In genomic region chr10:123759496-123760070, GRCh38 we compare ENCODE assay signal across 22 cellular contexts.
DNase-seq lines count a peak whose midpoint lies in the region; ATAC-seq, FAIRE-seq and TF ChIP-seq lines count a peak whose summit lies in the region.
"Had no signal": no experiment of that assay in that cellular context is flagged by ENCODE, and none has a peak within 500 bp of the region (broad histone marks: within the 10 kb centered on the region; RNA-seq: fewer than 3 reads in every experiment).

No MANE protein-coding gene starts in this region.

- H3K27ac Mint-ChIP-seq in mesothelial cell of epicardium (peak overlapping the region; percentile 4), endothelial cell (ENCODE audit: unreplicated experiment) (no peak overlapping the region)
- H3K27ac Mint-ChIP-seq: HFFc6 had no signal

- no peak for ATAC-seq in K562
- ATAC-seq: A549 had no signal

- H3K4me3 Mint-ChIP-seq in mesothelial cell of epicardium (no peak overlapping the region), endothelial cell (ENCODE audit: unreplicated experiment) (no peak overlapping the region)
- H3K4me3 Mint-ChIP-seq: HFFc6 had no signal

- H3K27me3 ChIP-seq in K562 (ENCODE audit: control insufficient read depth in 2 of 2, insufficient read depth in 2 of 2, low read length in 2 of 2) (peaks cover 0 to 37% of the 10 kb centered on the region in 2 experiments; a peak in 3 of 5 replicates), small intestine (ENCODE audit: control insufficient read depth in 2 of 2, insufficient read depth in 2 of 2, low read length in 2 of 2) (peaks cover 0 to 3% of the 10 kb centered on the region in 2 donors)

- no peak for TF ChIP-seq POLR2A in K562 (conservative IDR thresholded peaks at IDR 0.05)

- FAIRE-seq in K562 (lab: Jason Lieb, UNC): no peak
- no peak for FAIRE-seq in small intestine (lab: Jason Lieb, UNC)
- FAIRE-seq: A549, GM12892 had no signal

- H3K4me1 Mint-ChIP-seq in mesothelial cell of epicardium (peaks cover 19% of the 10 kb centered on the region), endothelial cell (ENCODE audit: unreplicated experiment) (no peaks in the 10 kb centered on the region)

- CTCF ChIA-PET in K562 (lab: Yijun Ruan, JAX; ENCODE audit: low intra/inter-chr PET ratio): no interaction called here

- H3K9me1 ChIP-seq in K562 (ENCODE audit: control insufficient read depth, insufficient read depth, low read length): no peaks in the 10 kb centered on the region

- no peak overlapping the region for H3K9ac ChIP-seq in K562 (ENCODE audit: insufficient read depth in 1 of 2, low read depth in 2 of 2, low read length in 2 of 2)
- H3K9ac ChIP-seq: KMS-11 had no signal

- TF ChIP-seq EP300 in K562 (IDR thresholded peaks at IDR 0.05; ENCODE audit: low read length): no peak

- no TSS peak for BruUV-seq in K562 (replicated peaks; lab: Mats Ljungman, UMichigan)

- no peak overlapping the region for H3K4me3 ChIP-seq in K562
- no peak overlapping the region for H3K4me3 ChIP-seq in small intestine (ENCODE audit: low read depth in 1 of 2, low read length in 2 of 2)
- H3K4me3 ChIP-seq: A549, PC-9, SK-N-MC had no signal

- no peaks in the 10 kb centered on the region for H3K9me3 Mint-ChIP-seq in mesothelial cell of epicardium
- H3K9me3 Mint-ChIP-seq in endothelial cell (ENCODE audit: unreplicated experiment): no peaks in the 10 kb centered on the region

- in situ Hi-C loops in K562 (cut with MboI): no loop called here

- H3K36me3 Mint-ChIP-seq in mesothelial cell of epicardium: no peaks in the 10 kb centered on the region
- no peaks in the 10 kb centered on the region for H3K36me3 Mint-ChIP-seq in endothelial cell (ENCODE audit: low read depth, unreplicated experiment)

- 0% methylated on average over 6 of the region's 8 CpGs for WGBS in K562 (ENCODE audit: insufficient coverage, low coverage, missing lambda C conversion rate)
- WGBS in small intestine, 3 donors: 17 to 27% (median 18%) methylated on average over 8 of the region's 8 CpGs

- H3K79me2 ChIP-seq in K562 (ENCODE audit: control insufficient read depth, insufficient read depth, low read length): no peaks in the 10 kb centered on the region

- H3K27ac ChIP-seq in K562 (ENCODE audit: extremely low read depth, low read depth, low read length) (no peak overlapping the region), small intestine (ENCODE audit: low read depth in 1 of 2, low read length in 1 of 2) (peak overlapping the region; percentile 51 to 71)
- H3K27ac ChIP-seq: A549, C4-2B, KMS-11, PC-9, SK-N-MC had no signal

- DNase-seq in activated CD8-positive, alpha-beta memory T cell treated with anti-CD3 and anti-CD28 coated beads for 24 hours: peak; percentile 19
- DNase-seq in activated CD8-positive, alpha-beta memory T cell treated with anti-CD3 and anti-CD28 coated beads, Interleukin-2, amount 50 U/mL, for 4 hours: no peak
- no peak for DNase-seq in K562 (ENCODE audit: extremely low read depth in 1 of 4, low spot score in 3 of 4)
- DNase-seq in mesothelial cell of epicardium (ENCODE audit: low spot score in 2 of 2, unreplicated experiment in 2 of 2): no peak
- DNase-seq in small intestine: peak; percentile 90
- DNase-seq in SIG-M5 (lab: John Stamatoyannopoulos, UW): no peak
- no peak for DNase-seq in endothelial cell (ENCODE audit: low spot score)
- no peak for DNase-seq in HUDEP-2 (lab: John Stamatoyannopoulos, UW; ENCODE audit: unreplicated experiment in 76 of 76)
- DNase-seq: COR-L47, DMS53, GDM1, GOT3, HFFc6, NCI-H1092, NCI-H1694 treated with DMSO at 0.1 percent for 48 hours, NCI-H526 treated with DMSO at 0.1 percent for 48 hours, PC-9 had no signal

- H3K4me2 ChIP-seq in K562 (ENCODE audit: insufficient read depth, low read length): no peak overlapping the region
- H3K4me2 ChIP-seq: A549, KMS-11, PC-9 had no signal

- TF ChIP-seq CTCF in K562 (IDR thresholded peaks at IDR 0.05 in 2 of 3, conservative IDR thresholded peaks at IDR 0.05 in 1 of 3; ENCODE audit: insufficient read depth in 2 of 3, low read depth in 1 of 3, low read length in 3 of 3): no peak
- no peak for TF ChIP-seq CTCF in mesothelial cell of epicardium (IDR thresholded peaks at IDR 0.05; ENCODE audit: unreplicated experiment)
- TF ChIP-seq CTCF in endothelial cell (IDR thresholded peaks at IDR 0.05; ENCODE audit: unreplicated experiment): no peak

- H3K36me3 ChIP-seq in K562 (ENCODE audit: control insufficient read depth, insufficient read depth, low read length) (no peaks in the 10 kb centered on the region), small intestine (ENCODE audit: control insufficient read depth in 2 of 2, insufficient read depth in 2 of 2, low read length in 2 of 2) (no peaks in the 10 kb centered on the region)

- H2AFZ ChIP-seq in K562 (ENCODE audit: low read depth, low read length): no peak overlapping the region
- H2AFZ ChIP-seq: PC-9 had no signal

- no peaks in the 10 kb centered on the region for H3K4me1 ChIP-seq in K562 (replicated peaks in 1 of 2; ENCODE audit: control insufficient read depth in 2 of 2, insufficient read depth in 2 of 2, low read length in 2 of 2)
- no peaks in the 10 kb centered on the region for H3K4me1 ChIP-seq in small intestine (ENCODE audit: control insufficient read depth in 2 of 2, insufficient read depth in 1 of 2, low read depth in 1 of 2, low read length in 1 of 2)
- H3K4me1 ChIP-seq: A549 had no signal

- intact Hi-C loops in K562 (cut with micrococcal nuclease): no loop called here

- H3K9me3 ChIP-seq in K562 (replicated peaks; ENCODE audit: control insufficient read depth, insufficient read depth, low read depth, low read length): no peaks in the 10 kb centered on the region
- H3K9me3 ChIP-seq in small intestine (ENCODE audit: control insufficient read depth, low read depth): no peaks in the 10 kb centered on the region

- H3K27me3 Mint-ChIP-seq in mesothelial cell of epicardium (ENCODE audit: low read depth): peaks cover 34% of the 10 kb centered on the region
- H3K27me3 Mint-ChIP-seq in endothelial cell (ENCODE audit: unreplicated experiment): no peaks in the 10 kb centered on the region

- H4K20me1 ChIP-seq in K562 (replicated peaks; ENCODE audit: control insufficient read depth, insufficient read depth, low read length): no peaks in the 10 kb centered on the region

- POLR2A ChIA-PET in K562 (lab: Yijun Ruan, JAX): interaction anchor here (0.8 kb wide), 1 partner anchor 64 kb away, joined by 3 read pairs; no protein-coding TSS in a partner anchor

- TF ChIP-seq RAD21 in K562 (CRISPR knock-in tag; conservative IDR thresholded peaks at IDR 0.05 in 1 of 2, IDR thresholded peaks at IDR 0.05 in 1 of 2): no peak

TF ChIP-seq in K562, 482 proteins besides CTCF, POLR2A, EP300 and RAD21:
- TF ChIP-seq PATZ1 (CRISPR knock-in tag; IDR thresholded peaks at IDR 0.05; ENCODE audit: borderline replicate concordance): no peak
- no peak for TF ChIP-seq GATA2 (CRISPR knock-in tag; IDR thresholded peaks at IDR 0.05)
- TF ChIP-seq ARHGAP35 (IDR thresholded peaks at IDR 0.05; ENCODE audit: partially characterized antibody): no peak
- TF ChIP-seq NR1H2 (CRISPR knock-in tag; IDR thresholded peaks at IDR 0.05): no peak
- TF ChIP-seq, protein P1, sequence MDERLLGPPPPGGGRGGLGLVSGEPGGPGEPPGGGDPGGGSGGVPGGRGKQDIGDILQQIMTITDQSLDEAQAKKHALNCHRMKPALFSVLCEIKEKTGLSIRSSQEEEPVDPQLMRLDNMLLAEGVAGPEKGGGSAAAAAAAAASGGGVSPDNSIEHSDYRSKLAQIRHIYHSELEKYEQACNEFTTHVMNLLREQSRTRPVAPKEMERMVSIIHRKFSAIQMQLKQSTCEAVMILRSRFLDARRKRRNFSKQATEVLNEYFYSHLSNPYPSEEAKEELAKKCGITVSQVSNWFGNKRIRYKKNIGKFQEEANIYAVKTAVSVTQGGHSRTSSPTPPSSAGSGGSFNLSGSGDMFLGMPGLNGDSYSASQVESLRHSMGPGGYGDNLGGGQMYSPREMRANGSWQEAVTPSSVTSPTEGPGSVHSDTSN (CRISPR knock-in tag; IDR thresholded peaks at IDR 0.05; ENCODE audit: low read depth): no peak
- TF ChIP-seq, protein P1 (tag; conservative IDR thresholded peaks at IDR 0.05; ENCODE audit: low read depth): 0 out of 2 replicates have a peak, but pooled peaks have one; percentile 14
TF ChIP-seq in K562: peak in this region for 1.

Comparison
In these comparisons a context has a peak if more than half of its experiments do, and no peak if none do; other contexts are left out.
1. DNase-seq: peak in activated CD8-positive, alpha-beta memory T cell treated with anti-CD3 and anti-CD28 coated beads for 24 hours (single experiment) and small intestine (single experiment); none in activated CD8-positive, alpha-beta memory T cell treated with anti-CD3 and anti-CD28 coated beads, Interleukin-2, amount 50 U/mL, for 4 hours (single experiment), K562 (0 of 4), mesothelial cell of epicardium (0 of 2), SIG-M5 (single experiment), endothelial cell (single experiment) and HUDEP-2 (0 of 76).